8 cellular contexts compared by ENCODE assay signal in genomic region chr17:39653662-39654331, GRCh38. TPM values are rescaled to one million over a fixed set of nuclear protein-coding genes. Genes with fewer than 3 reads are reported as not detected.
A peak's percentile ranks its signal among the peaks of the same experiment; 100 is the strongest.
DNase-seq lines count a peak whose midpoint lies in the region; ATAC-seq and TF ChIP-seq lines count a peak whose summit lies in the region.

No MANE protein-coding gene starts in this region.

- H3K36me3 ChIP-seq in BJ (ENCODE audit: control insufficient read depth, insufficient read depth, low read length) (peaks cover 8% of the 10 kb centered on the region), gastrocnemius medialis (no peaks in the 10 kb centered on the region)

- H4K91ac ChIP-seq in H9 (ENCODE audit: insufficient read length, low read depth, low read length): no peak overlapping the region

- H3K4me3 ChIP-seq in BJ (ENCODE audit: low read depth, low read length) (no peak overlapping the region), gastrocnemius medialis (no peak overlapping the region)

- H3K27me3 ChIP-seq in BJ (ENCODE audit: control insufficient read depth, insufficient read depth, low read length): no peaks in the 10 kb centered on the region
- H3K27me3 ChIP-seq in H9 (ENCODE audit: insufficient read depth, low read length): no peaks in the 10 kb centered on the region
- H3K27me3 ChIP-seq in gastrocnemius medialis: no peaks in the 10 kb centered on the region

- no peak overlapping the region for H3K14ac ChIP-seq in H9 (ENCODE audit: insufficient read depth, low read length)

- intact Hi-C loops in left cardiac atrium (cut with DNase I): no loop called here
- intact Hi-C loops in gastrocnemius medialis (cut with DNase I; ENCODE audit: low total_unique reads): no loop called here

- H4K8ac ChIP-seq in H9 (replicated peaks; ENCODE audit: insufficient read length, low read depth, low read length): no peak overlapping the region

- H3K23me2 ChIP-seq in H9 (ENCODE audit: insufficient read length, low read depth, low read length, poor library complexity, severe bottlenecking): no peaks in the 10 kb centered on the region

- H4K20me1 ChIP-seq in H9 (ENCODE audit: control insufficient read depth, insufficient read depth, insufficient read length): no peaks in the 10 kb centered on the region

- no peak overlapping the region for H2AK5ac ChIP-seq in H9 (ENCODE audit: insufficient read length, low read length)

- peaks cover 0 to 23% (median 4%) of the 10 kb centered on the region in 3 experiments; a peak in 6 of 7 replicates for H3K36me3 Mint-ChIP-seq in H9 (ENCODE audit: insufficient read depth in 1 of 3, low read depth in 3 of 3)
- no peaks in the 10 kb centered on the region for H3K36me3 Mint-ChIP-seq in activated naive CD8-positive, alpha-beta T cell

- H3K27ac ChIP-seq in H9 (ENCODE audit: insufficient read length, low read depth, low read length) (no peak overlapping the region), gastrocnemius medialis (no peak overlapping the region)

- TF ChIP-seq POLR2A in gastrocnemius medialis (IDR thresholded peaks at IDR 0.05): no peak

- H2BK5ac ChIP-seq in H9 (ENCODE audit: insufficient read length, low read length): no peak overlapping the region

- POLR2A ChIA-PET in BJ (lab: Charles Lee): interaction anchor here (0.7 kb wide), 1 partner anchor 208 kb away, joined by 3 read pairs; no protein-coding TSS in a partner anchor

- H3K9ac ChIP-seq in H9 (ENCODE audit: extremely low read depth, insufficient read length, low read length): no peak overlapping the region

- no peaks in the 10 kb centered on the region for H3K9me3 ChIP-seq in H9 (ENCODE audit: control insufficient read depth, low read depth, low read length)
- no peaks in the 10 kb centered on the region for H3K9me3 ChIP-seq in gastrocnemius medialis

- TF ChIP-seq CTCF in BJ (IDR thresholded peaks at IDR 0.05; ENCODE audit: insufficient read depth, low read depth, low read length) (peak; percentile 90), H9 (conservative IDR thresholded peaks at IDR 0.05) (peak; percentile 96), gastrocnemius medialis (IDR thresholded peaks at IDR 0.05 in 4 of 5, conservative IDR thresholded peaks at IDR 0.05 in 1 of 5) (peak; percentile 52 to 85 (median 73))

- no peak overlapping the region for H2BK20ac ChIP-seq in H9 (ENCODE audit: low read depth, low read length, poor library complexity, severe bottlenecking)

- no peak overlapping the region for H3K4me2 ChIP-seq in H9 (ENCODE audit: insufficient read depth, insufficient read length, low read length)

- H3K18ac ChIP-seq in H9 (ENCODE audit: insufficient read length, low read depth, low read length): no peak overlapping the region

- ATAC-seq in left cardiac atrium: peak; percentile 54 to 67
- ATAC-seq in gastrocnemius medialis: peak; percentile 48 to 69
- no peak for ATAC-seq in HG03135 (IDR thresholded peaks at IDR 0.05; ENCODE audit: unreplicated experiment)
- no peak for ATAC-seq in GM18867 (IDR thresholded peaks at IDR 0.05; ENCODE audit: unreplicated experiment)

- CTCF ChIA-PET in BJ (lab: Yijun Ruan, JAX): interaction anchor here (0.9 to 5.8 kb wide), 19 partner anchors 8 to 106 kb away, joined by 3 to 59 read pairs (median 5); partner anchors contain the start of genes ERBB2, MIEN1, PGAP3 and PNMT

- no peak overlapping the region; a peak in 1 of 5 replicates for H3K4me3 Mint-ChIP-seq in H9
- H3K4me3 Mint-ChIP-seq in activated naive CD8-positive, alpha-beta T cell: no peak overlapping the region

- no peaks in the 10 kb centered on the region for H3K79me2 ChIP-seq in H9 (ENCODE audit: insufficient read depth, low read length)

- no peak overlapping the region for H2AFZ ChIP-seq in H9 (ENCODE audit: low read length)

- H2BK120ac ChIP-seq in H9 (ENCODE audit: low read depth, low read length, poor library complexity, severe bottlenecking): no peak overlapping the region

- H3K79me1 ChIP-seq in H9 (ENCODE audit: insufficient read depth, low read depth, low read length, poor library complexity, severe bottlenecking): no peaks in the 10 kb centered on the region

- no peak overlapping the region for H3K56ac ChIP-seq in H9 (ENCODE audit: insufficient read length, low read depth, low read length)

- H3K4ac ChIP-seq in H9 (ENCODE audit: low read depth, low read length): no peak overlapping the region

- no peak overlapping the region for H4K5ac ChIP-seq in H9 (ENCODE audit: insufficient read length, low read depth, low read length)

- WGBS in H9 (ENCODE audit: extremely low coverage, insufficient read length, low lambda C conversion rate): no CpG with 5 or more reads among the region's 14 CpGs

- H2BK15ac ChIP-seq in H9 (ENCODE audit: low read depth, low read length): no peak overlapping the region

- no peak for DNase-seq in BJ (ENCODE audit: low read depth)
- peak; percentile 90 for DNase-seq in H9
- DNase-seq in SKM-1 treated with dmso at 0.1 percent for 144 hours (lab: John Stamatoyannopoulos, UW; ENCODE audit: unreplicated experiment): peak; percentile 58
- peak; percentile 67 for DNase-seq in left cardiac atrium
- DNase-seq in gastrocnemius medialis: peak in 1 of 2 donors; percentile 62

- no peaks in the 10 kb centered on the region for H3K27me3 Mint-ChIP-seq in H9 (ENCODE audit: low read depth)
- H3K27me3 Mint-ChIP-seq in activated naive CD8-positive, alpha-beta T cell: no peaks in the 10 kb centered on the region

- no peaks in the 10 kb centered on the region for H3K9me3 Mint-ChIP-seq in H9
- no peaks in the 10 kb centered on the region for H3K9me3 Mint-ChIP-seq in activated naive CD8-positive, alpha-beta T cell (ENCODE audit: low read depth)

- no peak overlapping the region for H2BK12ac ChIP-seq in H9 (ENCODE audit: insufficient read length, low read depth, low read length)

- no peak overlapping the region for H3T11ph ChIP-seq in H9 (ENCODE audit: low read length)

- H3K4me1 Mint-ChIP-seq in H9: peaks cover 29 to 66% of the 10 kb centered on the region in 2 experiments
- H3K4me1 Mint-ChIP-seq in activated naive CD8-positive, alpha-beta T cell (ENCODE audit: low read depth): peaks cover 61% of the 10 kb centered on the region

- H3K4me1 ChIP-seq in H9 (ENCODE audit: insufficient read depth, low read length) (peaks cover 9% of the 10 kb centered on the region; the same call in 1 of the 2 replicates), gastrocnemius medialis (peaks cover 13% of the 10 kb centered on the region in 2 donors)

- H3K23ac ChIP-seq in H9 (ENCODE audit: insufficient read length, low read depth, low read length): no peak overlapping the region

- in situ Hi-C loops in gastrocnemius medialis (cut with MboI; ENCODE audit: low sequenced_read_pairs in 4 of 4): no loop called here

- peak overlapping the region; percentile 6 to 79 (median 10); a peak in 4 of 7 replicates for H3K27ac Mint-ChIP-seq in H9
- peak overlapping the region; percentile 70 for H3K27ac Mint-ChIP-seq in activated naive CD8-positive, alpha-beta T cell

RNA-seq across cellular contexts. Expression of gene TCAP, which starts 11.4 kb away (rescaled TPM):
- polyA plus RNA-seq in BJ (2011; rRNA removed): 0.16 and 0.22 TPM in 2 replicates
- polyA minus RNA-seq in BJ (2011; rRNA and poly(A)+ RNA removed): 0.41 and 0.62 TPM in 2 replicates
- total RNA-seq in H9 (2021) (2.1 and 2.5 TPM in 2 replicates), left cardiac atrium (1,000 to 10,000 TPM; 1,910 to 2,797 TPM), gastrocnemius medialis (1,000 to 10,000 TPM; 1,768 to 3,088 (median 2,493) TPM)

RNA-seq across cellular contexts. Expression of gene PNMT, which starts 14.5 kb away (rescaled TPM):
- polyA plus RNA-seq in BJ (2011; rRNA removed): not detected in 2 replicates
- polyA minus RNA-seq in BJ (2011; rRNA and poly(A)+ RNA removed): not detected in 2 replicates
- total RNA-seq in H9 (2021) (2.1 and 2.3 TPM in 2 replicates), left cardiac atrium (10 to 100 TPM in 1 of 2 donors, 1 to 10 TPM in 1; 9.7 to 11.2 TPM), gastrocnemius medialis (10 to 100 TPM in 1 of 4 donors, 1 to 10 TPM in 3; 2.0 to 11.8 (median 7.1) TPM)

RNA-seq across cellular contexts. Expression of gene STARD3, which starts 16.9 kb away (rescaled TPM):
- polyA plus RNA-seq in BJ (2011; rRNA removed): 51.6 and 93.8 TPM in 2 replicates
- 34.6 and 53.3 TPM in 2 replicates for polyA minus RNA-seq in BJ (2011; rRNA and poly(A)+ RNA removed)
- total RNA-seq in H9 (2021): 48.2 and 51.3 TPM in 2 replicates
- 10 to 100 TPM; 22.8 to 24.8 TPM for total RNA-seq in left cardiac atrium
- 10 to 100 TPM; 31.0 to 41.7 (median 41.0) TPM for total RNA-seq in gastrocnemius medialis

RNA-seq across cellular contexts. Expression of gene PPP1R1B, which starts 27.0 kb away (rescaled TPM):
- polyA plus RNA-seq in BJ (2011; rRNA removed): not detected in 2 replicates
- polyA minus RNA-seq in BJ (2011; rRNA and poly(A)+ RNA removed): not detected in 2 replicates
- total RNA-seq in H9 (2021) (14.7 and 15.5 TPM in 2 replicates), left cardiac atrium (1 to 10 TPM; 4.0 to 5.3 TPM), gastrocnemius medialis (1 to 10 TPM in 2 of 4 donors, not detected in 2; 1.5 to 5.1 TPM)

RNA-seq across cellular contexts. Expression of gene PGAP3, which starts 34.1 kb away (rescaled TPM):
- polyA plus RNA-seq in BJ (2011; rRNA removed): 11.4 and 20.3 TPM in 2 replicates
- polyA minus RNA-seq in BJ (2011; rRNA and poly(A)+ RNA removed): 10.5 and 15.8 TPM in 2 replicates
- total RNA-seq in H9 (2021) (29.0 and 30.2 TPM in 2 replicates), left cardiac atrium (10 to 100 TPM in 1 of 2 donors, 1 to 10 TPM in 1; 9.7 to 18.1 TPM), gastrocnemius medialis (1 to 10 TPM; 4.3 to 9.5 (median 6.1) TPM)

Comparison
In these comparisons a context has a peak if more than half of its experiments do, and no peak if none do; other contexts are left out.
1. ATAC-seq: peak in left cardiac atrium (2 of 2) and gastrocnemius medialis (2 of 2); none in HG03135 (single experiment) and GM18867 (single experiment).
2. RNA of gene TCAP, which starts 11.4 kb away (total RNA-seq): 1,768 to 3,088 TPM in gastrocnemius medialis and 1,910 to 2,797 TPM in left cardiac atrium; 2.1 to 2.5 TPM in H9; every median in the first group is over 100 times any median in the second.
3. Peak in every context shown above with its lines, with median percentiles within 50 percentile points of each other: CTCF ChIP-seq.